Comparison of ENCODE assay signal across 8 cellular contexts in genomic region chr6:33312361-33313104, GRCh38. TPM values are rescaled to one million over a fixed set of nuclear protein-coding genes. Genes with fewer than 3 reads are reported as not detected.
DNase-seq lines count a peak whose midpoint lies in the region; ATAC-seq, FAIRE-seq and TF ChIP-seq lines count a peak whose summit lies in the region.

No MANE protein-coding gene starts in this region.

- peaks cover 65 to 66% of the 10 kb centered on the region in 2 donors for H3K4me1 Mint-ChIP-seq in immature natural killer cell

- no peaks in the 10 kb centered on the region for H3K9me3 ChIP-seq in BLaER1 treated with 17β-estradiol and CSF1 and Interleukin-3, amounts not matched to agents 10 nM and 100 nM (replicated peaks in 1 of 11)
- H3K9me3 ChIP-seq in WERI-Rb-1 (ENCODE audit: severe bottlenecking) (no peaks in the 10 kb centered on the region), small intestine (ENCODE audit: control insufficient read depth, low read depth) (no peaks in the 10 kb centered on the region)

- peaks cover 41 to 51% (median 48%) of the 10 kb centered on the region in 10 experiments for H3K4me1 ChIP-seq in BLaER1 treated with 17β-estradiol and CSF1 and Interleukin-3, amounts not matched to agents 10 nM and 100 nM
- peaks cover 3 to 6% of the 10 kb centered on the region in 2 donors for H3K4me1 ChIP-seq in small intestine (ENCODE audit: control insufficient read depth in 2 of 2, insufficient read depth in 1 of 2, low read depth in 1 of 2, low read length in 1 of 2)

- peaks cover 38 to 67% (median 53%) of the 10 kb centered on the region in 11 experiments; a peak in 21 of 22 replicates for H4K20me1 ChIP-seq in BLaER1 treated with 17β-estradiol and CSF1 and Interleukin-3, amounts not matched to agents 10 nM and 100 nM

- FAIRE-seq in small intestine (lab: Jason Lieb, UNC), result no peak

- peak overlapping the region; percentile 88 to 99 (median 95) for H3K27ac ChIP-seq in BLaER1 treated with 17β-estradiol and CSF1 and Interleukin-3, amounts not matched to agents 10 nM and 100 nM
- H3K27ac ChIP-seq in WERI-Rb-1 (no peak overlapping the region), small intestine (ENCODE audit: low read depth in 1 of 2, low read length in 1 of 2) (peak overlapping the region; percentile 95 to 99)

- peaks cover 0 to 16% (median 5%) of the 10 kb centered on the region in 3 donors for H3K36me3 Mint-ChIP-seq in immature natural killer cell

- peak overlapping the region; percentile 75 to 91 (median 84) for H3K4me3 ChIP-seq in BLaER1 treated with 17β-estradiol and CSF1 and Interleukin-3, amounts not matched to agents 10 nM and 100 nM
- peak overlapping the region; percentile 56 for H3K4me3 ChIP-seq in WERI-Rb-1 (ENCODE audit: low read depth, low read length)
- peak overlapping the region; percentile 76 to 95 for H3K4me3 ChIP-seq in small intestine (ENCODE audit: low read depth in 1 of 2, low read length in 2 of 2)

- H3K4me3 Mint-ChIP-seq in immature natural killer cell, result peak overlapping the region; percentile 97 to 99 (median 98)

- H3K4me2 ChIP-seq in BLaER1 treated with 17β-estradiol and CSF1 and Interleukin-3, amounts not matched to agents 10 nM and 100 nM, result peak overlapping the region; percentile 85 to 100 (median 98)

- H3K27me3 Mint-ChIP-seq in immature natural killer cell (ENCODE audit: low read depth in 3 of 3), result peaks cover 8 to 13% (median 13%) of the 10 kb centered on the region in 3 donors

- peak; percentile 32; the same call in 1 of the 2 replicates for TF ChIP-seq CTCF in WERI-Rb-1 (IDR thresholded peaks at IDR 0.05; ENCODE audit: low read depth, low read length)

- no peak for ATAC-seq in GM21576 (IDR thresholded peaks at IDR 0.05; ENCODE audit: unreplicated experiment)

- in situ Hi-C loops in T47D (cut with HindIII; ENCODE audit: low pct_unique_long_range_greater_than_20kb, low sequenced_read_pairs), result no loop called here

- DNase-seq in H4 (ENCODE audit: low spot score), result peak; percentile 83
- peak; percentile 63 for DNase-seq in NCI-H2029 treated with DMSO at 0.1 percent for 48 hours (lab: John Stamatoyannopoulos, UW)
- DNase-seq in WERI-Rb-1, result peak; percentile 89
- DNase-seq in T47D (ENCODE audit: low read depth in 1 of 2, low spot score in 1 of 2), result peak; percentile 82 to 89
- peak; percentile 71 to 74 (median 72) for DNase-seq in immature natural killer cell
- peak; percentile 91 for DNase-seq in small intestine

- peak overlapping the region; percentile 95 to 99 (median 99) for H3K27ac Mint-ChIP-seq in immature natural killer cell

- no peaks in the 10 kb centered on the region for H3K27me3 ChIP-seq in BLaER1 treated with 17β-estradiol and CSF1 and Interleukin-3, amounts not matched to agents 10 nM and 100 nM
- H3K27me3 ChIP-seq in WERI-Rb-1 (ENCODE audit: insufficient read depth, low read depth, severe bottlenecking), result no peaks in the 10 kb centered on the region
- no peaks in the 10 kb centered on the region for H3K27me3 ChIP-seq in small intestine (ENCODE audit: control insufficient read depth in 2 of 2, insufficient read depth in 2 of 2, low read length in 2 of 2)

- peak overlapping the region; percentile 90 to 97 (median 92) for H3K9ac ChIP-seq in BLaER1 treated with 17β-estradiol and CSF1 and Interleukin-3, amounts not matched to agents 10 nM and 100 nM

- 3 to 6% (median 4%) methylated on average over 28 to 29 of the region's 29 CpGs for WGBS in small intestine, 3 donors

- H3K36me3 ChIP-seq in BLaER1 treated with 17β-estradiol and CSF1 and Interleukin-3, amounts not matched to agents 10 nM and 100 nM, result peaks cover 24 to 54% (median 44%) of the 10 kb centered on the region in 11 experiments
- H3K36me3 ChIP-seq in WERI-Rb-1 (peaks cover 7% of the 10 kb centered on the region; the same call in 1 of the 2 replicates), small intestine (ENCODE audit: control insufficient read depth in 2 of 2, insufficient read depth in 2 of 2, low read length in 2 of 2) (peaks cover 0 to 2% of the 10 kb centered on the region in 2 donors)

- H3K9me3 Mint-ChIP-seq in immature natural killer cell, result no peaks in the 10 kb centered on the region

RNA-seq across cellular contexts. Expression of gene TAPBP, which starts 1.3 kb away (rescaled TPM):
- total RNA-seq in H4 (2014; rRNA removed; shearing (Covaris generic)), result 56.5 and 69.8 TPM in 2 replicates
- 100 to 1,000 TPM; 303 to 707 (median 457) TPM for polyA plus RNA-seq in immature natural killer cell
- 10 to 100 TPM; 33.8 to 64.1 (median 47.2) TPM for polyA plus RNA-seq in small intestine

RNA-seq across cellular contexts. Expression of gene ZBTB22, which starts 5.0 kb away (rescaled TPM):
- 7.9 and 11.3 TPM in 2 replicates for total RNA-seq in H4 (2014; rRNA removed; shearing (Covaris generic))
- polyA plus RNA-seq in immature natural killer cell (10 to 100 TPM; 14.5 to 18.1 (median 14.7) TPM), small intestine (10 to 100 TPM; 10.7 to 14.1 (median 13.5) TPM)

RNA-seq across cellular contexts. Expression of gene DAXX, which starts 10.2 kb away (rescaled TPM):
- total RNA-seq in H4 (2014; rRNA removed; shearing (Covaris generic)), result 45.4 and 73.9 TPM in 2 replicates
- polyA plus RNA-seq in immature natural killer cell (100 to 1,000 TPM in 1 of 3 donors, 10 to 100 TPM in 2; 71.6 to 159 (median 75.1) TPM), small intestine (10 to 100 TPM; 19.5 to 34.7 (median 24.2) TPM)

RNA-seq across cellular contexts. Expression of gene RGL2, which starts 13.8 kb away (rescaled TPM):
- 14.7 and 17.5 TPM in 2 replicates for total RNA-seq in H4 (2014; rRNA removed; shearing (Covaris generic))
- polyA plus RNA-seq in immature natural killer cell, result 10 to 100 TPM in 1 of 3 donors, 1 to 10 TPM in 2; 5.9 to 14.7 (median 8.0) TPM
- polyA plus RNA-seq in small intestine, result 10 to 100 TPM; 13.2 to 32.9 (median 17.6) TPM

RNA-seq across cellular contexts. Expression of gene PFDN6, which starts 23.1 kb away (rescaled TPM):
- 85.0 and 105 TPM in 2 replicates for total RNA-seq in H4 (2014; rRNA removed; shearing (Covaris generic))
- polyA plus RNA-seq in immature natural killer cell, result 10 to 100 TPM; 25.7 to 55.6 (median 49.2) TPM
- 100 to 1,000 TPM; 129 to 183 (median 164) TPM for polyA plus RNA-seq in small intestine

Comparison
In these comparisons a context has a peak if more than half of its experiments do, and no peak if none do; other contexts are left out.
1. RNA of gene TAPBP, which starts 1.3 kb away (polyA plus RNA-seq): 303 to 707 TPM in immature natural killer cell; 33.8 to 64.1 TPM in small intestine; every median in the first group is over 4 times any median in the second.
2. Peak in every context shown above with its lines, with median percentiles within 50 percentile points of each other: H3K4me3 ChIP-seq and DNase-seq.